Comparison of ENCODE assay signal across 7 cellular contexts in the genomic region with DNA sequence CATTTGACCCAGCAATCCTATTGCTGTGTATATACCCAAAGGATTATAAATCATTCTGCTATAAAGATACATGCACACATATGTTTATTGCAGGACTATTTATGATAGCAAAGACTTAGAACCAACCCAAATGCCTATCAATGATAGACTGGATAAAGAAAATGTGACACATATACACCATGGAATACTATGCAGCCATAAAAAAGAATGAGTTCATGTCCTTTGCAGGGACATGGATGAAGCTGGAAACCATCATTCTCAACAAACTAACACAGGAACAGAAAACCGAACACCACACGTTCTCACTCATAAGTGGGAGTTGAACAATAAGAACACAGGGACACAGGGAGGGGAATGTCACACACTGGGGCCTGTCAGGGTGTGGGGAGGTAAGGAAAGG. TPM values are rescaled to one million over a fixed set of nuclear protein-coding genes. Genes with fewer than 3 reads are reported as not detected.
DNase-seq lines count a peak whose midpoint lies in the region; ATAC-seq and TF ChIP-seq lines count a peak whose summit lies in the region.
"Not testable (repeated sequence)": the region's sequence is repeated elsewhere in the genome, so short reads cannot be mapped to it uniquely, and the experiment has no call there.

No MANE protein-coding gene starts in this region.

- not testable (repeated sequence) for ATAC-seq in CD4-positive, CD25-positive, alpha-beta regulatory T cell (ENCODE audit: low read depth in 2 of 2); PC-3; RWPE2 (ENCODE audit: low read depth)

- H3K79me2 ChIP-seq in PC-3 (ENCODE audit: low read length); neural progenitor cell (ENCODE audit: low read depth): not testable (repeated sequence)

- BruUV-seq in PC-3 (replicated peaks; lab: Mats Ljungman, UMichigan) = not testable (repeated sequence)

- H3K36me3 Mint-ChIP-seq in CD4-positive, CD25-positive, alpha-beta regulatory T cell; activated naive CD4-positive, alpha-beta T cell treated with anti-CD3 and anti-CD28 coated beads, Interleukin-2, amount 50 U/mL, for 24 hours; neural progenitor cell; type B pancreatic cell: not testable (repeated sequence)

- not testable (repeated sequence) for H2AFZ ChIP-seq in PC-3 (ENCODE audit: low read length); neural progenitor cell (replicated peaks)

- H3K27ac Mint-ChIP-seq in CD4-positive, CD25-positive, alpha-beta regulatory T cell = peak overlapping the region in 2 of 3 donors; percentile 37 to 76
- peak overlapping the region; percentile 19 for H3K27ac Mint-ChIP-seq in activated naive CD4-positive, alpha-beta T cell treated with anti-CD3 and anti-CD28 coated beads, Interleukin-2, amount 50 U/mL, for 24 hours
- not testable (repeated sequence) for H3K27ac Mint-ChIP-seq in neural progenitor cell
- H3K27ac Mint-ChIP-seq in type B pancreatic cell = peak overlapping the region; percentile 18

- not testable (repeated sequence) for H3K36me3 ChIP-seq in CD4-positive, CD25-positive, alpha-beta regulatory T cell (ENCODE audit: control insufficient read depth, insufficient read depth, low read length); PC-3 (ENCODE audit: low read depth, low read length); RWPE2 (ENCODE audit: low read depth); colonic mucosa; neural progenitor cell

- POLR2A ChIA-PET in PC-3 (lab: Charles Lee; ENCODE audit: unreplicated experiment) = not testable (repeated sequence)

- CTCF ChIA-PET in PC-3 (lab: Charles Lee) = not testable (repeated sequence)

- intact Hi-C loops in PC-3 (cut with micrococcal nuclease); colonic mucosa (cut with DNase I): not testable (repeated sequence)

- not testable (repeated sequence) for H3K27ac ChIP-seq in CD4-positive, CD25-positive, alpha-beta regulatory T cell (ENCODE audit: insufficient read depth, low read length, poor library complexity, severe bottlenecking); neural progenitor cell
- H3K27ac ChIP-seq in PC-3 (ENCODE audit: low read length) (0 out of 2 replicates have a peak overlapping the region, but pooled peaks have one; percentile 73), RWPE2 (ENCODE audit: poor library complexity, severe bottlenecking) (peak overlapping the region; percentile 75), colonic mucosa (peak overlapping the region; percentile 75)

- not testable (repeated sequence) for H3K9me2 ChIP-seq in PC-3 (replicated peaks; ENCODE audit: low read length)

- H3K9me3 ChIP-seq in CD4-positive, CD25-positive, alpha-beta regulatory T cell (ENCODE audit: control insufficient read depth in 2 of 2, low read length in 2 of 2); PC-3 (ENCODE audit: low read length); RWPE2 (ENCODE audit: severe bottlenecking); colonic mucosa; neural progenitor cell (ENCODE audit: low read depth): not testable (repeated sequence)

- not testable (repeated sequence) for H4K20me1 ChIP-seq in PC-3 (ENCODE audit: low read length); neural progenitor cell (ENCODE audit: low read depth)

- H3K4me1 Mint-ChIP-seq in CD4-positive, CD25-positive, alpha-beta regulatory T cell; activated naive CD4-positive, alpha-beta T cell treated with anti-CD3 and anti-CD28 coated beads, Interleukin-2, amount 50 U/mL, for 24 hours; neural progenitor cell: not testable (repeated sequence)
- H3K4me1 Mint-ChIP-seq in type B pancreatic cell (ENCODE audit: unreplicated experiment) = peaks cover 19% of the 10 kb centered on the region

- not testable (repeated sequence) for H3K9ac ChIP-seq in PC-3 (ENCODE audit: low read length); colonic mucosa (ENCODE audit: low read depth in 2 of 2, low read length in 2 of 2); neural progenitor cell

- H3K4me1 ChIP-seq in CD4-positive, CD25-positive, alpha-beta regulatory T cell (ENCODE audit: control insufficient read depth, insufficient read depth, low read length, poor library complexity, severe bottlenecking); colonic mucosa; neural progenitor cell: not testable (repeated sequence)
- H3K4me1 ChIP-seq in PC-3 (ENCODE audit: insufficient read depth, low read length) (peaks cover 20% of the 10 kb centered on the region), RWPE2 (ENCODE audit: insufficient read depth, poor library complexity, severe bottlenecking) (peaks cover 31% of the 10 kb centered on the region)

- H3K9me3 Mint-ChIP-seq in CD4-positive, CD25-positive, alpha-beta regulatory T cell; activated naive CD4-positive, alpha-beta T cell treated with anti-CD3 and anti-CD28 coated beads, Interleukin-2, amount 50 U/mL, for 24 hours; neural progenitor cell; type B pancreatic cell: not testable (repeated sequence)

- not testable (repeated sequence) for H3K4me3 ChIP-seq in CD4-positive, CD25-positive, alpha-beta regulatory T cell (ENCODE audit: low read depth, low read length); PC-3 (ENCODE audit: low read length); RWPE2 (ENCODE audit: severe bottlenecking); colonic mucosa; neural progenitor cell

- not testable (repeated sequence) for DNase-seq in CD4-positive, CD25-positive, alpha-beta regulatory T cell; PC-3; RWPE2 (ENCODE audit: low spot score); colonic mucosa; neural progenitor cell (ENCODE audit: low spot score); type B pancreatic cell (ENCODE audit: extremely low spot score, unreplicated experiment)

- not testable (repeated sequence) for H3K27me3 ChIP-seq in CD4-positive, CD25-positive, alpha-beta regulatory T cell (ENCODE audit: control insufficient read depth, insufficient read depth, low read length); PC-3 (ENCODE audit: low read length); RWPE2 (ENCODE audit: insufficient read depth, poor library complexity, severe bottlenecking); colonic mucosa
- H3K27me3 ChIP-seq in neural progenitor cell = peaks cover 10% of the 10 kb centered on the region

- H3F3A ChIP-seq in PC-3 (ENCODE audit: low read length, unreplicated experiment); neural progenitor cell (ENCODE audit: low read depth): not testable (repeated sequence)

- H3K4me3 Mint-ChIP-seq in CD4-positive, CD25-positive, alpha-beta regulatory T cell; activated naive CD4-positive, alpha-beta T cell treated with anti-CD3 and anti-CD28 coated beads, Interleukin-2, amount 50 U/mL, for 24 hours; type B pancreatic cell: not testable (repeated sequence)
- H3K4me3 Mint-ChIP-seq in neural progenitor cell = peak overlapping the region; percentile 39

- H3K27me3 Mint-ChIP-seq in CD4-positive, CD25-positive, alpha-beta regulatory T cell = peaks cover 18% of the 10 kb centered on the region
- not testable (repeated sequence) for H3K27me3 Mint-ChIP-seq in activated naive CD4-positive, alpha-beta T cell treated with anti-CD3 and anti-CD28 coated beads, Interleukin-2, amount 50 U/mL, for 24 hours; type B pancreatic cell
- peaks cover 25% of the 10 kb centered on the region for H3K27me3 Mint-ChIP-seq in neural progenitor cell (ENCODE audit: insufficient read depth, low read depth)

- not testable (repeated sequence) for TF ChIP-seq CTCF in PC-3 (conservative IDR thresholded peaks at IDR 0.05; ENCODE audit: low read depth, low read length); RWPE2 (IDR thresholded peaks at IDR 0.05; ENCODE audit: poor library complexity, severe bottlenecking); colonic mucosa (IDR thresholded peaks at IDR 0.05); neural progenitor cell (IDR thresholded peaks at IDR 0.05); type B pancreatic cell (conservative IDR thresholded peaks at IDR 0.05)

- 0 out of 2 replicates have a peak overlapping the region, but pooled peaks have one; percentile 24 for H3K4me2 ChIP-seq in PC-3 (ENCODE audit: low read length)
- H3K4me2 ChIP-seq in neural progenitor cell = not testable (repeated sequence)

RNA-seq across cellular contexts. Expression of a gene that starts 37.1 kb away (rescaled TPM):
- 32.5 TPM for total RNA-seq in CD4-positive, CD25-positive, alpha-beta regulatory T cell
- 10 to 100 TPM in 1 of 4 donors, 1 to 10 TPM in 3; 8.1 to 10.3 (median 9.2) TPM for polyA plus RNA-seq in CD4-positive, CD25-positive, alpha-beta regulatory T cell
- total RNA-seq in PC-3 (2014; rRNA removed) (4.8 and 5.0 TPM in 2 replicates), colonic mucosa (10 to 100 TPM; 13.7 to 20.0 TPM), neural progenitor cell (ENCODE audit: low replicate concordance) (0.82 and 1.5 TPM in 2 replicates), type B pancreatic cell (ENCODE audit: low replicate concordance) (9.1 and 9.7 TPM in 2 replicates)
